Comparison of ENCODE assay signal across 1 cellular context in genomic region chr16:11780988-11781680, GRCh38.
TF ChIP-seq lines count a peak whose summit lies in the region.

No MANE protein-coding gene starts in this region.

TF ChIP-seq in HepG2, 621 proteins besides CTCF, POLR2A, EP300 and RAD21:
- TF ChIP-seq SCMH1 (CRISPR knock-in tag; IDR thresholded peaks at IDR 0.05; ENCODE audit: borderline replicate concordance) (no peak), IKZF1 (IDR thresholded peaks at IDR 0.05) (no peak), GFI1 (CRISPR knock-in tag; IDR thresholded peaks at IDR 0.05; ENCODE audit: borderline replicate concordance) (no peak), ZSCAN22 (CRISPR knock-in tag; IDR thresholded peaks at IDR 0.05) (no peak), ZNF788 (CRISPR knock-in tag; IDR thresholded peaks at IDR 0.05; ENCODE audit: borderline replicate concordance) (no peak), ZNF572 (CRISPR knock-in tag; IDR thresholded peaks at IDR 0.05) (no peak)
